ENCODE assay signal across 12 cellular contexts in genomic region chr16:64440421-64440831, GRCh38.
DNase-seq lines count a peak whose midpoint lies in the region; ATAC-seq and TF ChIP-seq lines count a peak whose summit lies in the region.
"Had no signal": no experiment of that assay in that cellular context is flagged by ENCODE, and none has a peak within 500 bp of the region (broad histone marks: within the 10 kb centered on the region; RNA-seq: fewer than 3 reads in every experiment).

No MANE protein-coding gene starts in this region.

- H2AFZ ChIP-seq in fibroblast of lung (ENCODE audit: low read length) = no peak overlapping the region

- WGBS in mesendoderm (ENCODE audit: extremely low coverage, insufficient coverage, low lambda C conversion rate) = no CpG with 5 or more reads among the region's 3 CpGs

- no peaks in the 10 kb centered on the region for H3K4me1 Mint-ChIP-seq in stimulated activated naive B cell treated with anti-CD40 and anti-IgM and Interleukin-4, amounts not matched to agents 10 μg/mL and 1 μg/mL and 100 μg/mL, for 72 hours

- peak; percentile 72; the same call in 1 of the 2 replicates for ATAC-seq in Panc1
- ATAC-seq in stimulated activated naive B cell treated with anti-CD40 and anti-IgM and Interleukin-4, amounts not matched to agents 10 μg/mL and 1 μg/mL and 100 μg/mL, for 72 hours (replicated peaks) = no peak
- ATAC-seq: activated CD8-positive, alpha-beta T cell treated with anti-CD3 and anti-CD28 coated beads for 36 hours had no signal

- H2BK5ac ChIP-seq in mesendoderm (ENCODE audit: low read length) = no peak overlapping the region

- H3K56ac ChIP-seq in mesendoderm (ENCODE audit: low read length) = no peak overlapping the region

- CTCF ChIA-PET in Panc1 (lab: Charles Lee) = no interaction called here

- H3K79me2 ChIP-seq in fibroblast of lung (ENCODE audit: control insufficient read depth, insufficient read depth, low read length) (no peaks in the 10 kb centered on the region), mesendoderm (ENCODE audit: control insufficient read depth, insufficient read depth, low read length) (no peaks in the 10 kb centered on the region)

- H2AK5ac ChIP-seq in mesendoderm (ENCODE audit: low read length) = no peak overlapping the region

- H4K20me1 ChIP-seq in fibroblast of lung (ENCODE audit: control insufficient read depth, extremely low read depth, insufficient read depth, low read length) = no peaks in the 10 kb centered on the region

- no peaks in the 10 kb centered on the region for H3K27me3 Mint-ChIP-seq in stimulated activated naive B cell treated with anti-CD40 and anti-IgM and Interleukin-4, amounts not matched to agents 10 μg/mL and 1 μg/mL and 100 μg/mL, for 72 hours
- H3K27me3 Mint-ChIP-seq: activated CD8-positive, alpha-beta T cell treated with anti-CD3 and anti-CD28 coated beads for 36 hours; brain had no signal

- peak; percentile 85 for DNase-seq in Daoy (ENCODE audit: low read depth)
- DNase-seq in Panc1 (ENCODE audit: low read depth, low spot score) = peak; percentile 73
- DNase-seq in fibroblast of lung (ENCODE audit: low read depth in 2 of 2) = peak; percentile 98 to 99
- peak; percentile 98 for DNase-seq in renal cortical epithelial cell (ENCODE audit: low read depth)
- no peak for DNase-seq in mesendoderm
- no peak for DNase-seq in stimulated activated naive B cell treated with anti-CD40 and anti-IgM and Interleukin-4, amounts not matched to agents 10 μg/mL and 1 μg/mL and 100 μg/mL, for 72 hours
- no peak for DNase-seq in activated naive CD4-positive, alpha-beta T cell (lab: John Stamatoyannopoulos, UW)
- DNase-seq in NCI-H446 treated with DMSO at 0.1 percent for 48 hours (lab: John Stamatoyannopoulos, UW) = no peak
- DNase-seq: activated CD8-positive, alpha-beta T cell treated with anti-CD3 and anti-CD28 coated beads for 36 hours; GF-D8; Peyer's patch had no signal

- H3K27me3 ChIP-seq in Panc1 (ENCODE audit: control insufficient read depth, insufficient read depth, low read length) = no peaks in the 10 kb centered on the region
- no peaks in the 10 kb centered on the region for H3K27me3 ChIP-seq in fibroblast of lung (ENCODE audit: control insufficient read depth, insufficient read depth, low read length)
- no peaks in the 10 kb centered on the region for H3K27me3 ChIP-seq in mesendoderm (ENCODE audit: insufficient read depth, low read length, poor library complexity)
- H3K27me3 ChIP-seq: Peyer's patch had no signal

- H3K4me1 ChIP-seq in Panc1 (ENCODE audit: control insufficient read depth, insufficient read depth, low read length) (no peaks in the 10 kb centered on the region), fibroblast of lung (ENCODE audit: control insufficient read depth, extremely low read depth, insufficient read depth, low read length) (peaks cover 4% of the 10 kb centered on the region), mesendoderm (ENCODE audit: control insufficient read depth, low read depth, low read length) (peaks cover 2% of the 10 kb centered on the region)
- H3K4me1 ChIP-seq: Peyer's patch had no signal

- BruUV-seq in Panc1 (replicated peaks; lab: Mats Ljungman, UMichigan) = no TSS peak

- H3K36me3 Mint-ChIP-seq in stimulated activated naive B cell treated with anti-CD40 and anti-IgM and Interleukin-4, amounts not matched to agents 10 μg/mL and 1 μg/mL and 100 μg/mL, for 72 hours = no peaks in the 10 kb centered on the region
- H3K36me3 Mint-ChIP-seq: brain had no signal

- H4K8ac ChIP-seq in mesendoderm (ENCODE audit: low read depth, low read length) = no peak overlapping the region

- H4K5ac ChIP-seq in mesendoderm (ENCODE audit: low read length) = no peak overlapping the region

- intact Hi-C loops in Panc1 (cut with micrococcal nuclease; ENCODE audit: unreplicated experiment) = no loop called here

- H3K36me3 ChIP-seq in Panc1 (ENCODE audit: control insufficient read depth, insufficient read depth, low read length) (no peaks in the 10 kb centered on the region), fibroblast of lung (ENCODE audit: control insufficient read depth, insufficient read depth, low read length) (no peaks in the 10 kb centered on the region), mesendoderm (ENCODE audit: control insufficient read depth, insufficient read depth, low read length) (no peaks in the 10 kb centered on the region)
- H3K36me3 ChIP-seq: Peyer's patch had no signal

- H3K79me1 ChIP-seq in mesendoderm (ENCODE audit: low read length) = no peaks in the 10 kb centered on the region

- no peaks in the 10 kb centered on the region for H3K9me3 ChIP-seq in Panc1 (ENCODE audit: control insufficient read depth, insufficient read depth, low read depth, low read length)
- no peaks in the 10 kb centered on the region for H3K9me3 ChIP-seq in fibroblast of lung (ENCODE audit: control insufficient read depth, insufficient read depth, low read depth, low read length)
- H3K9me3 ChIP-seq: Peyer's patch had no signal

- TF ChIP-seq CTCF in Panc1 (IDR thresholded peaks at IDR 0.05) (no peak), fibroblast of lung (conservative IDR thresholded peaks at IDR 0.05 in 1 of 2, IDR thresholded peaks at IDR 0.05 in 1 of 2; ENCODE audit: low read depth in 1 of 2, low read length in 2 of 2) (no peak)

- H3K27ac ChIP-seq in Panc1 (ENCODE audit: low read length) = no peak overlapping the region
- H3K27ac ChIP-seq in fibroblast of lung (ENCODE audit: insufficient read depth, low read length) = peak overlapping the region; percentile 72
- no peak overlapping the region for H3K27ac ChIP-seq in mesendoderm (ENCODE audit: low read depth, low read length)

- H3K9me3 Mint-ChIP-seq in stimulated activated naive B cell treated with anti-CD40 and anti-IgM and Interleukin-4, amounts not matched to agents 10 μg/mL and 1 μg/mL and 100 μg/mL, for 72 hours = peaks cover 2 to 3% of the 10 kb centered on the region in 2 donors

- H3K4me3 Mint-ChIP-seq in stimulated activated naive B cell treated with anti-CD40 and anti-IgM and Interleukin-4, amounts not matched to agents 10 μg/mL and 1 μg/mL and 100 μg/mL, for 72 hours = no peak overlapping the region
- H3K4me3 Mint-ChIP-seq: activated CD8-positive, alpha-beta T cell treated with anti-CD3 and anti-CD28 coated beads for 36 hours; brain had no signal

- no peak overlapping the region for H3K23ac ChIP-seq in mesendoderm (ENCODE audit: low read length)

- H3K4me3 ChIP-seq in Panc1 (ENCODE audit: low read depth in 2 of 2, low read length in 2 of 2) (no peak overlapping the region), fibroblast of lung (replicated peaks in 1 of 4; ENCODE audit: control extremely low read depth in 1 of 4, insufficient read depth in 1 of 4, low read depth in 3 of 4, low read length in 4 of 4) (no peak overlapping the region), mesendoderm (ENCODE audit: low read length) (no peak overlapping the region)
- H3K4me3 ChIP-seq: Peyer's patch had no signal

- no peak overlapping the region for H3K4ac ChIP-seq in mesendoderm (ENCODE audit: low read depth, low read length)

- H3K4me2 ChIP-seq in fibroblast of lung (ENCODE audit: extremely low read depth, insufficient read depth, low read length) (no peak overlapping the region), mesendoderm (ENCODE audit: low read length) (no peak overlapping the region)

- no peak overlapping the region for H3K9ac ChIP-seq in fibroblast of lung (ENCODE audit: insufficient read depth, low read length)
- no peak overlapping the region for H3K9ac ChIP-seq in mesendoderm (ENCODE audit: low read length)

- POLR2A ChIA-PET in Panc1 (lab: Charles Lee) = no interaction called here

- no peak overlapping the region for H3K27ac Mint-ChIP-seq in stimulated activated naive B cell treated with anti-CD40 and anti-IgM and Interleukin-4, amounts not matched to agents 10 μg/mL and 1 μg/mL and 100 μg/mL, for 72 hours
- H3K27ac Mint-ChIP-seq: activated CD8-positive, alpha-beta T cell treated with anti-CD3 and anti-CD28 coated beads for 36 hours had no signal

- no peak overlapping the region for H3K18ac ChIP-seq in mesendoderm (ENCODE audit: low read length)

- no peak overlapping the region for H2BK15ac ChIP-seq in mesendoderm (replicated peaks; ENCODE audit: low read depth)

- in situ Hi-C loops in Panc1 (cut with HindIII; ENCODE audit: low pct_unique_long_range_greater_than_20kb, low sequenced_read_pairs) = no loop called here

- H2BK120ac ChIP-seq in mesendoderm (ENCODE audit: low read depth, low read length) = no peak overlapping the region

Comparison
In these comparisons a context has a peak if more than half of its experiments do, and no peak if none do; other contexts are left out.
1. DNase-seq: peak in Daoy (single experiment), Panc1 (single experiment), fibroblast of lung (2 of 2) and renal cortical epithelial cell (single experiment); none in mesendoderm (single experiment), stimulated activated naive B cell treated with anti-CD40 and anti-IgM and Interleukin-4, amounts not matched to agents 10 μg/mL and 1 μg/mL and 100 μg/mL, for 72 hours (single experiment), activated naive CD4-positive, alpha-beta T cell (0 of 4) and NCI-H446 treated with DMSO at 0.1 percent for 48 hours (single experiment).